21 cellular contexts compared by ENCODE assay signal in the genomic region with DNA sequence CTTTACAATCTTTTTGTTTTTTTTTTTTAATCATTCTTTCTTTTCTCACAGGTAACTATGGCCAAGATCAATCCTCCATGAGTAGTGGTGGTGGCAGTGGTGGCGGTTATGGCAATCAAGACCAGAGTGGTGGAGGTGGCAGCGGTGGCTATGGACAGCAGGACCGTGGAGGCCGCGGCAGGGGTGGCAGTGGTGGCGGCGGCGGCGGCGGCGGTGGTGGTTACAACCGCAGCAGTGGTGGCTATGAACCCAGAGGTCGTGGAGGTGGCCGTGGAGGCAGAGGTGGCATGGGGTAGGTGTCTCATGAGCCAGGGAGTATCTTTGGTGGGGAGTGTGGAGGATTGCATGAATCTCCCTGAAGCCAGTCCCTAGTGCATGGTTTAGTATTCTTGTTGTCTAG. TPM values are rescaled to one million over a fixed set of nuclear protein-coding genes. Genes with fewer than 3 reads are reported as not detected.
DNase-seq lines count a peak whose midpoint lies in the region; ATAC-seq and TF ChIP-seq lines count a peak whose summit lies in the region.
"Had no signal": no experiment of that assay in that cellular context is flagged by ENCODE, and none has a peak within 500 bp of the region (broad histone marks: within the 10 kb centered on the region; RNA-seq: fewer than 3 reads in every experiment).

No MANE protein-coding gene starts in this region.

- H3K27ac Mint-ChIP-seq in Calu3 (ENCODE audit: unreplicated experiment) = peak overlapping the region; percentile 8
- peak overlapping the region; percentile 76 for H3K27ac Mint-ChIP-seq in activated T-helper 17 cell treated with anti-CD3 and anti-CD28 coated beads, Interleukin-2, amount 50 U/mL, for 72 hours
- H3K27ac Mint-ChIP-seq in naive thymus-derived CD4-positive, alpha-beta T cell = peak overlapping the region in 7 of 9 donors; percentile 60 to 86 (median 70)

- H3K27ac ChIP-seq in BLaER1 treated with 17β-estradiol and CSF1 and Interleukin-3, amounts not matched to agents 10 nM and 100 nM = peak overlapping the region in 2 of 11 experiments; percentile 0 to 12; a peak in 1 of 22 replicates
- no peak overlapping the region for H3K27ac ChIP-seq in naive thymus-derived CD4-positive, alpha-beta T cell (ENCODE audit: low read depth, low read length)
- H3K27ac ChIP-seq in suprapubic skin (no peak overlapping the region), stomach (no peak overlapping the region)
- H3K27ac ChIP-seq: GM23248, lower lobe of right lung, sigmoid colon had no signal

- TF ChIP-seq CTCF in Calu3 (IDR thresholded peaks at IDR 0.05; ENCODE audit: unreplicated experiment) = no peak
- no peak for TF ChIP-seq CTCF in suprapubic skin (IDR thresholded peaks at IDR 0.05)
- TF ChIP-seq CTCF in stomach (IDR thresholded peaks at IDR 0.05) = no peak

- CTCF ChIA-PET in Calu3 (lab: Charles Lee) = interaction anchor here (1.0 kb wide), 1 partner anchor 201 kb away, joined by 4 read pairs; no protein-coding TSS in a partner anchor
- CTCF ChIA-PET in naive thymus-derived CD4-positive, alpha-beta T cell (lab: Charles Lee) = no interaction called here

- WGBS in suprapubic skin = 93% methylated on average over 14 of the region's 14 CpGs
- WGBS in stomach, 5 donors = 93 to 96% (median 95%) methylated on average over 14 of the region's 14 CpGs

- H3K27me3 ChIP-seq in BLaER1 treated with 17β-estradiol and CSF1 and Interleukin-3, amounts not matched to agents 10 nM and 100 nM = no peaks in the 10 kb centered on the region
- no peaks in the 10 kb centered on the region for H3K27me3 ChIP-seq in naive thymus-derived CD4-positive, alpha-beta T cell (ENCODE audit: control insufficient read depth in 2 of 2, insufficient read depth in 2 of 2, low read length in 2 of 2)
- H3K27me3 ChIP-seq in suprapubic skin (no peaks in the 10 kb centered on the region), stomach (no peaks in the 10 kb centered on the region)
- H3K27me3 ChIP-seq: sigmoid colon had no signal

- DNase-seq in Calu3 = no peak
- no peak for DNase-seq in naive thymus-derived CD4-positive, alpha-beta T cell
- no peak for DNase-seq in suprapubic skin (ENCODE audit: low spot score in 2 of 2)
- DNase-seq in left cardiac atrium = no peak
- no peak for DNase-seq in stomach
- DNase-seq: caudate nucleus; DMS79; foreskin melanocyte; GM23248; lower lobe of right lung; NCI-H2081 treated with DMSO at 0.1 percent for 48 hours; NCI-H82; sigmoid colon; stimulated activated CD4-positive, alpha-beta T cell treated with anti-CD3 and anti-CD28 coated beads, Interleukin-4, amount 100 ng/mL, for 24 hours; SW 1271 had no signal

- H3K9me3 Mint-ChIP-seq in Calu3 (ENCODE audit: low read depth, unreplicated experiment) = no peaks in the 10 kb centered on the region
- no peaks in the 10 kb centered on the region for H3K9me3 Mint-ChIP-seq in activated T-helper 17 cell treated with anti-CD3 and anti-CD28 coated beads, Interleukin-2, amount 50 U/mL, for 72 hours
- peaks cover 0 to 20% (median 0%) of the 10 kb centered on the region in 11 donors for H3K9me3 Mint-ChIP-seq in naive thymus-derived CD4-positive, alpha-beta T cell

- no peak overlapping the region for H3K4me3 Mint-ChIP-seq in Calu3 (ENCODE audit: low read depth, unreplicated experiment)
- peak overlapping the region; percentile 99 for H3K4me3 Mint-ChIP-seq in activated T-helper 17 cell treated with anti-CD3 and anti-CD28 coated beads, Interleukin-2, amount 50 U/mL, for 72 hours
- H3K4me3 Mint-ChIP-seq in naive thymus-derived CD4-positive, alpha-beta T cell = peak overlapping the region; percentile 26 to 92 (median 70)

- TF ChIP-seq EP300 in suprapubic skin (IDR thresholded peaks at IDR 0.05) = no peak
- TF ChIP-seq EP300 in stomach (IDR thresholded peaks at IDR 0.05) = no peak

- no peaks in the 10 kb centered on the region for H3K27me3 Mint-ChIP-seq in Calu3 (ENCODE audit: unreplicated experiment)
- no peaks in the 10 kb centered on the region for H3K27me3 Mint-ChIP-seq in activated T-helper 17 cell treated with anti-CD3 and anti-CD28 coated beads, Interleukin-2, amount 50 U/mL, for 72 hours
- peaks cover 0 to 2% (median 0%) of the 10 kb centered on the region in 5 donors for H3K27me3 Mint-ChIP-seq in naive thymus-derived CD4-positive, alpha-beta T cell

- no peak for ATAC-seq in activated T-helper 17 cell treated with anti-CD3 and anti-CD28 coated beads, Interleukin-2, amount 50 U/mL, for 72 hours (replicated peaks)
- no peak for ATAC-seq in naive thymus-derived CD4-positive, alpha-beta T cell
- ATAC-seq in GM18870 (IDR thresholded peaks at IDR 0.05; ENCODE audit: unreplicated experiment) (no peak), left cardiac atrium (no peak)
- ATAC-seq: activated CD4-positive, CD25-positive, alpha-beta regulatory T cell treated with anti-CD3 and anti-CD28 coated beads, Interleukin-2, amount 50 U/mL, for 24 hours; lower lobe of right lung had no signal

- peak overlapping the region in 6 of 11 experiments; percentile 23 to 98 (median 72); a peak in 11 of 22 replicates for H3K4me2 ChIP-seq in BLaER1 treated with 17β-estradiol and CSF1 and Interleukin-3, amounts not matched to agents 10 nM and 100 nM

- no TSS peak for BruUV-seq in Calu3 (replicated peaks; lab: Mats Ljungman, UMichigan)

- peaks cover 59% of the 10 kb centered on the region for H3K4me1 Mint-ChIP-seq in Calu3 (ENCODE audit: low read depth, unreplicated experiment)
- peaks cover 66% of the 10 kb centered on the region for H3K4me1 Mint-ChIP-seq in activated T-helper 17 cell treated with anti-CD3 and anti-CD28 coated beads, Interleukin-2, amount 50 U/mL, for 72 hours
- H3K4me1 Mint-ChIP-seq in naive thymus-derived CD4-positive, alpha-beta T cell = peaks cover 76 to 91% (median 86%) of the 10 kb centered on the region in 7 donors

- H4K20me1 ChIP-seq in BLaER1 treated with 17β-estradiol and CSF1 and Interleukin-3, amounts not matched to agents 10 nM and 100 nM = peaks cover 93 to 99% (median 98%) of the 10 kb centered on the region in 11 experiments

- H3K4me1 ChIP-seq in BLaER1 treated with 17β-estradiol and CSF1 and Interleukin-3, amounts not matched to agents 10 nM and 100 nM = peaks cover 25 to 86% (median 52%) of the 10 kb centered on the region in 10 experiments
- H3K4me1 ChIP-seq in naive thymus-derived CD4-positive, alpha-beta T cell (ENCODE audit: control insufficient read depth in 2 of 2, insufficient read depth in 2 of 2, low read length in 2 of 2) = peaks cover 52 to 68% of the 10 kb centered on the region in 2 donors
- H3K4me1 ChIP-seq in suprapubic skin (peaks cover 40% of the 10 kb centered on the region), stomach (peaks cover 23 to 65% (median 48%) of the 10 kb centered on the region in 4 donors)

- H3K9me3 ChIP-seq in BLaER1 treated with 17β-estradiol and CSF1 and Interleukin-3, amounts not matched to agents 10 nM and 100 nM (replicated peaks in 1 of 11) = no peaks in the 10 kb centered on the region
- no peaks in the 10 kb centered on the region for H3K9me3 ChIP-seq in naive thymus-derived CD4-positive, alpha-beta T cell (ENCODE audit: control insufficient read depth in 2 of 3, low read length in 3 of 3)
- H3K9me3 ChIP-seq in suprapubic skin = no peaks in the 10 kb centered on the region
- no peaks in the 10 kb centered on the region for H3K9me3 ChIP-seq in stomach
- H3K9me3 ChIP-seq: lower lobe of right lung, sigmoid colon had no signal

- no peak overlapping the region for H3K4me3 ChIP-seq in BLaER1 treated with 17β-estradiol and CSF1 and Interleukin-3, amounts not matched to agents 10 nM and 100 nM
- no peak overlapping the region for H3K4me3 ChIP-seq in naive thymus-derived CD4-positive, alpha-beta T cell (ENCODE audit: low read length)
- H3K4me3 ChIP-seq in suprapubic skin (no peak overlapping the region), stomach (no peak overlapping the region)
- H3K4me3 ChIP-seq: GM23248, lower lobe of right lung, sigmoid colon had no signal

- H3K36me3 Mint-ChIP-seq in Calu3 (ENCODE audit: insufficient read depth, unreplicated experiment) = peaks cover 100% of the 10 kb centered on the region
- peaks cover 100% of the 10 kb centered on the region for H3K36me3 Mint-ChIP-seq in activated T-helper 17 cell treated with anti-CD3 and anti-CD28 coated beads, Interleukin-2, amount 50 U/mL, for 72 hours (ENCODE audit: low read depth)
- H3K36me3 Mint-ChIP-seq in naive thymus-derived CD4-positive, alpha-beta T cell = peaks cover 36 to 81% (median 75%) of the 10 kb centered on the region in 5 donors

- intact Hi-C loops in Calu3 (cut with micrococcal nuclease; ENCODE audit: unreplicated experiment) (loop anchor here (10.0 kb wide), 1 partner anchor 200 kb away; no protein-coding TSS in a partner anchor), left cardiac atrium (cut with DNase I) (loop anchor here in 1 of 2 donors (5.0 kb wide), 1 partner anchor 257 kb away; a partner anchor contains a TSS), stomach (cut with DNase I; ENCODE audit: low total_unique reads) (loop anchor here (10.0 kb wide), 1 partner anchor 270 kb away; a partner anchor contains a TSS)
- intact Hi-C loops in naive thymus-derived CD4-positive, alpha-beta T cell (cut with micrococcal nuclease) = loop anchor here in 1 of 2 donors (10.0 kb wide), 1 partner anchor 530 kb away; a partner anchor contains a TSS

- peaks cover 82 to 92% (median 91%) of the 10 kb centered on the region in 11 experiments for H3K36me3 ChIP-seq in BLaER1 treated with 17β-estradiol and CSF1 and Interleukin-3, amounts not matched to agents 10 nM and 100 nM
- peaks cover 58 to 85% (median 65%) of the 10 kb centered on the region in 3 experiments for H3K36me3 ChIP-seq in naive thymus-derived CD4-positive, alpha-beta T cell (ENCODE audit: control insufficient read depth in 2 of 3, insufficient read depth in 3 of 3, low read length in 3 of 3)
- peaks cover 76% of the 10 kb centered on the region for H3K36me3 ChIP-seq in suprapubic skin
- H3K36me3 ChIP-seq in stomach = peaks cover 76 to 78% (median 77%) of the 10 kb centered on the region in 4 donors

- peak overlapping the region in 2 of 11 experiments; percentile 39 to 57; a peak in 3 of 22 replicates for H3K9ac ChIP-seq in BLaER1 treated with 17β-estradiol and CSF1 and Interleukin-3, amounts not matched to agents 10 nM and 100 nM
- H3K9ac ChIP-seq: GM23248 had no signal

- POLR2A ChIA-PET in naive thymus-derived CD4-positive, alpha-beta T cell (lab: Charles Lee) = interaction anchor here (0.9 to 4.8 kb wide), 4 partner anchors 11 to 438 kb away, joined by 4 to 35 read pairs (median 14); a partner anchor contains a TSS

- no peak for TF ChIP-seq POLR2A in suprapubic skin (IDR thresholded peaks at IDR 0.05)
- TF ChIP-seq POLR2A in stomach (IDR thresholded peaks at IDR 0.05) = no peak

RNA-seq across cellular contexts. Expression of a gene that starts 4.9 kb away (rescaled TPM):
- total RNA-seq in Calu3 (2022) = 550 and 629 TPM in 2 replicates
- 100 to 1,000 TPM; 425 to 686 TPM for total RNA-seq in activated T-helper 17 cell treated with anti-CD3 and anti-CD28 coated beads, Interleukin-2, amount 50 U/mL, for 72 hours
- 100 to 1,000 TPM; 597 to 956 (median 714) TPM for total RNA-seq in naive thymus-derived CD4-positive, alpha-beta T cell
- polyA plus RNA-seq in naive thymus-derived CD4-positive, alpha-beta T cell = 100 to 1,000 TPM; 177 to 194 TPM
- 100 to 1,000 TPM in 1 of 4 donors, 10 to 100 TPM in 3; 52.5 to 121 (median 58.9) TPM for total RNA-seq in suprapubic skin
- 100 to 1,000 TPM in 1 of 2 donors, 10 to 100 TPM in 1; 99.5 to 192 TPM for total RNA-seq in left cardiac atrium
- 100 to 1,000 TPM in 2 of 5 donors, 10 to 100 TPM in 3; 41.1 to 133 (median 60.3) TPM for total RNA-seq in stomach
- polyA plus RNA-seq in stomach = 100 to 1,000 TPM; 130 to 175 (median 135) TPM

RNA-seq across cellular contexts. Expression of a gene that starts 17.7 kb away (rescaled TPM):
- total RNA-seq in Calu3 (2022) = 24.3 and 30.9 TPM in 2 replicates
- total RNA-seq in activated T-helper 17 cell treated with anti-CD3 and anti-CD28 coated beads, Interleukin-2, amount 50 U/mL, for 72 hours = 10 to 100 TPM in 1 of 2 donors, 1 to 10 TPM in 1; 9.6 to 25.6 TPM
- total RNA-seq in naive thymus-derived CD4-positive, alpha-beta T cell = 10 to 100 TPM; 13.0 to 80.1 (median 21.2) TPM
- polyA plus RNA-seq in naive thymus-derived CD4-positive, alpha-beta T cell = 10 to 100 TPM; 41.0 to 44.9 TPM
- 100 to 1,000 TPM in 3 of 4 donors, 10 to 100 TPM in 1; 43.8 to 162 (median 121) TPM for total RNA-seq in suprapubic skin
- 10 to 100 TPM; 10.8 to 19.1 TPM for total RNA-seq in left cardiac atrium
- total RNA-seq in stomach = 100 to 1,000 TPM in 1 of 5 donors, 10 to 100 TPM in 4; 10.5 to 484 (median 29.8) TPM
- 10 to 100 TPM; 35.7 to 64.9 (median 49.9) TPM for polyA plus RNA-seq in stomach

RNA-seq across cellular contexts. Expression of a gene that starts 29.0 kb away (rescaled TPM):
- total RNA-seq in Calu3 (2022) (not detected in 2 replicates), suprapubic skin (under 1 TPM in 2 of 4 donors, not detected in 2; 0.15 to 0.17 TPM), left cardiac atrium (under 1 TPM; 0.44 to 0.47 TPM), stomach (under 1 TPM in 1 of 5 donors, not detected in 4; under 0.01 TPM)
- under 1 TPM in 1 of 2 donors, not detected in 1; 0.08 TPM for total RNA-seq in activated T-helper 17 cell treated with anti-CD3 and anti-CD28 coated beads, Interleukin-2, amount 50 U/mL, for 72 hours
- total RNA-seq in naive thymus-derived CD4-positive, alpha-beta T cell = under 1 TPM in 1 of 5 experiments, not detected in 4; 0.24 TPM
- not detected for polyA plus RNA-seq in naive thymus-derived CD4-positive, alpha-beta T cell
- under 1 TPM in 2 of 3 donors, not detected in 1; 0.10 to 0.15 TPM for polyA plus RNA-seq in stomach
- total RNA-seq: GM23248 had no signal
- polyA plus RNA-seq: GM23248 had no signal

RNA-seq across cellular contexts. Expression of a gene that starts 32.0 kb away (rescaled TPM):
- total RNA-seq in Calu3 (2022) (not detected in 2 replicates), suprapubic skin (10 to 100 TPM in 2 of 4 donors, 1 to 10 TPM in 1, not detected in 1; 4.2 to 17.7 (median 13.8) TPM), left cardiac atrium (not detected), stomach (not detected)
- under 1 TPM in 1 of 2 donors, not detected in 1; 0.61 TPM for total RNA-seq in activated T-helper 17 cell treated with anti-CD3 and anti-CD28 coated beads, Interleukin-2, amount 50 U/mL, for 72 hours
- not detected for total RNA-seq in naive thymus-derived CD4-positive, alpha-beta T cell
- not detected for polyA plus RNA-seq in naive thymus-derived CD4-positive, alpha-beta T cell
- not detected for polyA plus RNA-seq in stomach
- total RNA-seq: GM23248, HT1080, lower lobe of right lung, sigmoid colon, urinary bladder had no signal
- polyA plus RNA-seq: GM23248, urinary bladder had no signal

RNA-seq across cellular contexts. Expression of a gene that starts 35.0 kb away (rescaled TPM):
- total RNA-seq in Calu3 (2022) (1.6 TPM in 2 replicates), suprapubic skin (10 to 100 TPM in 2 of 4 donors, 1 to 10 TPM in 2; 2.2 to 17.8 (median 8.4) TPM), left cardiac atrium (1 to 10 TPM; 3.0 to 4.2 TPM), stomach (10 to 100 TPM in 1 of 5 donors, 1 to 10 TPM in 1, under 1 TPM in 1, not detected in 2; 0.87 to 26.3 (median 2.6) TPM)
- 1 to 10 TPM; 1.1 TPM for total RNA-seq in activated T-helper 17 cell treated with anti-CD3 and anti-CD28 coated beads, Interleukin-2, amount 50 U/mL, for 72 hours
- 1 to 10 TPM in 2 of 5 experiments, under 1 TPM in 3; 0.13 to 2.9 (median 0.69) TPM for total RNA-seq in naive thymus-derived CD4-positive, alpha-beta T cell
- polyA plus RNA-seq in naive thymus-derived CD4-positive, alpha-beta T cell = 1 to 10 TPM; 1.2 to 1.3 TPM
- 1 to 10 TPM; 2.1 to 4.0 (median 2.9) TPM for polyA plus RNA-seq in stomach
- total RNA-seq: GM23248 had no signal

Comparison
In these comparisons a context has a peak if more than half of its experiments do, and no peak if none do; other contexts are left out.
1. H3K27ac Mint-ChIP-seq: peak in every context shown above with its lines; median percentile 76 in activated T-helper 17 cell treated with anti-CD3 and anti-CD28 coated beads, Interleukin-2, amount 50 U/mL, for 72 hours; 70 in naive thymus-derived CD4-positive, alpha-beta T cell; 8 in Calu3.